29 cellular contexts compared by ENCODE assay signal in the genomic region with DNA sequence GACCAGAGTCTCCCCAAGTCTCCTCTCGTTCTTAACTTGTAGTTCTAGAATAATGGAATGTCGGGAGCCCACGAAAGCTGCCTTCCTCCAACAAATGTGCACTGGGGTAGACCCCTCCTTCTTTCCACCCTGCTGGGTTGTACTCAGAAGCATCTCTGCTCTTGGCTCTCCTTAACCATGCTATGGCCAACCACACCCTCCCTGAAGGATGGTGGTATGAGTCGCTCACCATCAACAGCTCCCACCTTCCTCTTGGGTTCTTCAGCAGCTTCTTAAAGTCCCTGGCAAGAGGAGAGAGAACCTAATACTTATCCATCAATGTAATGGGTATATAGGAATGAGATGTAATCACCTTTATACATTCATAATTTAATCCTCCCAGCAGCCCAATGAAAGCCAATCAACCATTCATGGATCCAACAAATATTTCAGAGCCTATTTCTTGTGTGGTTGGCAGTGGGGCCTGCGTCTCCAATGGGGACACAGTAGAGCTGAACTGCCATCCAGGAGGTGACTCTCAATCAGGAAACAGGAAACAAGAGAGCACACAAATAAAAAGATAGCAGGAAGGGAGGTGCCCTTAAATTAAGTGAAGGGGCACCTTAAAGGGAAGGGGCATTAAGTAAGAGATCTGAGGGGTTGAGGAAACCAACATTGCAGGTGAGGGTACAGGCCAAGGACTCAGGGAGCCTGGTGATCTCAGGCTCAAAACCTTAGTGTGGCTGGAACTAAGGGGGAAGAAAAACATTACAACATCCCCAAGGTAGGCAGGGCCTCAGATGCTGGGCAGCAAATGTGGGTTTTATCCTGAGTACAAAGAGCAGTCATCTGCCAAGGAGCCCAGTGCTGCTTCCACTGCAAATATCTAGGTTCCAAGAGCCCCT.
A peak's percentile ranks its signal among the peaks of the same experiment; 100 is the strongest.
DNase-seq lines count a peak whose midpoint lies in the region; ATAC-seq and TF ChIP-seq lines count a peak whose summit lies in the region.
"Had no signal": no experiment of that assay in that cellular context is flagged by ENCODE, and none has a peak within 500 bp of the region (broad histone marks: within the 10 kb centered on the region; RNA-seq: fewer than 3 reads in every experiment).

No MANE protein-coding gene starts in this region.

- peak overlapping the region; percentile 26 for H3K27ac ChIP-seq in KOPT-K1 (ENCODE audit: low read depth, low read length, poor library complexity, severe bottlenecking)
- H3K27ac ChIP-seq in brain microvascular endothelial cell: no peak overlapping the region
- H3K27ac ChIP-seq: body of pancreas, foreskin keratinocyte, ovary, spleen, suprapubic skin, vagina had no signal

- no peaks in the 10 kb centered on the region for H3K27me3 ChIP-seq in brain microvascular endothelial cell (replicated peaks)
- H3K27me3 ChIP-seq: BE2C, body of pancreas, foreskin keratinocyte, ovary, spleen, suprapubic skin, vagina had no signal

- POLR2A ChIA-PET in activated CD8-positive, alpha-beta T cell treated with anti-CD3 and anti-CD28 coated beads, Interleukin-2, amount 10 ng/mL, durations not matched to agents 7 days and 5 days (lab: Charles Lee): no interaction called here

- H3K9me3 ChIP-seq in KOPT-K1 (ENCODE audit: insufficient read depth, low read length, poor library complexity, severe bottlenecking): no peaks in the 10 kb centered on the region
- H3K9me3 ChIP-seq: BE2C, body of pancreas, Caco-2, ovary, suprapubic skin, vagina had no signal

- H3K36me3 ChIP-seq in KOPT-K1 (ENCODE audit: insufficient read depth, low read length) (no peaks in the 10 kb centered on the region), brain microvascular endothelial cell (replicated peaks) (no peaks in the 10 kb centered on the region)
- H3K36me3 ChIP-seq: BE2C, ovary, spleen, suprapubic skin, vagina had no signal

- H3K4me3 Mint-ChIP-seq in activated naive CD4-positive, alpha-beta T cell treated with anti-CD3 and anti-CD28 coated beads, Interleukin-2, amount 10 ng/mL, durations not matched to agents 7 days and 5 days: no peak overlapping the region
- H3K4me3 Mint-ChIP-seq in activated CD8-positive, alpha-beta T cell treated with anti-CD3 and anti-CD28 coated beads, Interleukin-2, amount 10 ng/mL, durations not matched to agents 7 days and 5 days: no peak overlapping the region
- no peak overlapping the region for H3K4me3 Mint-ChIP-seq in neural crest cell
- H3K4me3 Mint-ChIP-seq: activated T-helper 17 cell treated with anti-CD3 and anti-CD28 coated beads, Interleukin-2, amount 50 U/mL, for 72 hours; IgD-negative memory B cell; natural killer cell; stimulated activated effector memory CD8-positive, alpha-beta T cell treated with anti-CD3 and anti-CD28 coated beads, Interleukin-12 subunit alpha, Interleukin-12 subunit beta, amount 100 ng/mL, for 72 hours had no signal

- TF ChIP-seq CTCF in neural crest cell (conservative IDR thresholded peaks at IDR 0.05): no peak
- no peak for TF ChIP-seq CTCF in brain microvascular endothelial cell (IDR thresholded peaks at IDR 0.05; ENCODE audit: low read depth, low read length, missing control alignments)

- no peaks in the 10 kb centered on the region for H3K9me3 Mint-ChIP-seq in activated naive CD4-positive, alpha-beta T cell treated with anti-CD3 and anti-CD28 coated beads, Interleukin-2, amount 10 ng/mL, durations not matched to agents 7 days and 5 days
- H3K9me3 Mint-ChIP-seq in activated naive CD4-positive, alpha-beta T cell treated with anti-CD3 and anti-CD28 coated beads, Interleukin-2, amount 50 U/mL, for 72 hours: peaks cover 0 to 4% of the 10 kb centered on the region in 2 donors
- no peaks in the 10 kb centered on the region for H3K9me3 Mint-ChIP-seq in activated CD8-positive, alpha-beta T cell treated with anti-CD3 and anti-CD28 coated beads, Interleukin-2, amount 10 ng/mL, durations not matched to agents 7 days and 5 days (ENCODE audit: insufficient read depth)
- H3K9me3 Mint-ChIP-seq in neural crest cell: no peaks in the 10 kb centered on the region
- H3K9me3 Mint-ChIP-seq: activated T-helper 17 cell treated with anti-CD3 and anti-CD28 coated beads, Interleukin-2, amount 50 U/mL, for 72 hours; natural killer cell; stimulated activated effector memory CD8-positive, alpha-beta T cell treated with anti-CD3 and anti-CD28 coated beads, Interleukin-12 subunit alpha, Interleukin-12 subunit beta, amount 100 ng/mL, for 72 hours had no signal

- H3K27ac Mint-ChIP-seq in activated naive CD4-positive, alpha-beta T cell treated with anti-CD3 and anti-CD28 coated beads, Interleukin-2, amount 10 ng/mL, durations not matched to agents 7 days and 5 days: peak overlapping the region; percentile 75
- no peak overlapping the region for H3K27ac Mint-ChIP-seq in activated naive CD4-positive, alpha-beta T cell treated with anti-CD3 and anti-CD28 coated beads, Interleukin-2, amount 50 U/mL, for 72 hours
- H3K27ac Mint-ChIP-seq in activated CD8-positive, alpha-beta T cell treated with anti-CD3 and anti-CD28 coated beads, Interleukin-2, amount 10 ng/mL, durations not matched to agents 7 days and 5 days: peak overlapping the region; percentile 35
- peak overlapping the region; percentile 83 for H3K27ac Mint-ChIP-seq in neural crest cell (ENCODE audit: unreplicated experiment)
- H3K27ac Mint-ChIP-seq: activated T-helper 17 cell treated with anti-CD3 and anti-CD28 coated beads, Interleukin-2, amount 50 U/mL, for 72 hours; IgD-negative memory B cell; natural killer cell; stimulated activated effector memory CD8-positive, alpha-beta T cell treated with anti-CD3 and anti-CD28 coated beads, Interleukin-12 subunit alpha, Interleukin-12 subunit beta, amount 100 ng/mL, for 72 hours had no signal

- peaks cover 23% of the 10 kb centered on the region for H3K4me1 Mint-ChIP-seq in activated naive CD4-positive, alpha-beta T cell treated with anti-CD3 and anti-CD28 coated beads, Interleukin-2, amount 10 ng/mL, durations not matched to agents 7 days and 5 days
- peaks cover 22% of the 10 kb centered on the region for H3K4me1 Mint-ChIP-seq in activated CD8-positive, alpha-beta T cell treated with anti-CD3 and anti-CD28 coated beads, Interleukin-2, amount 10 ng/mL, durations not matched to agents 7 days and 5 days (ENCODE audit: low read depth)
- peaks cover 21% of the 10 kb centered on the region for H3K4me1 Mint-ChIP-seq in neural crest cell

- DNase-seq in activated naive CD4-positive, alpha-beta T cell treated with anti-CD3 and anti-CD28 coated beads, Interleukin-2, amount 10 ng/mL, durations not matched to agents 7 days and 5 days: no peak
- no peak for DNase-seq in activated naive CD4-positive, alpha-beta T cell treated with anti-CD3 and anti-CD28 coated beads, Interleukin-2, amount 50 U/mL, for 72 hours (ENCODE audit: low spot score in 2 of 2)
- DNase-seq in activated CD8-positive, alpha-beta T cell treated with anti-CD3 and anti-CD28 coated beads, Interleukin-2, amount 10 ng/mL, durations not matched to agents 7 days and 5 days: no peak
- no peak for DNase-seq in neural crest cell (ENCODE audit: low read depth, low spot score)
- DNase-seq in germinal center (ENCODE audit: low spot score): no peak
- DNase-seq in brain microvascular endothelial cell: no peak
- no peak for DNase-seq in cerebellar cortex (ENCODE audit: low spot score)
- DNase-seq: activated CD8-positive, alpha-beta memory T cell treated with anti-CD3 and anti-CD28 coated beads, Interleukin-2, amount 50 U/mL, for 48 hours; BE2C; body of pancreas; Caco-2; DMS79; effector CD4-positive, alpha-beta T cell; foreskin keratinocyte; natural killer cell; NCI-H1436; NCI-H446 treated with DMSO at 0.1 percent for 48 hours; ovary; Right ventricle myocardium superior; spleen; stimulated activated CD4-positive, alpha-beta T cell treated with anti-CD3 and anti-CD28 coated beads, Interleukin-2, amount 100 ng/mL, for 48 hours; SW 1271 had no signal

- no peak overlapping the region for H3K4me3 ChIP-seq in brain microvascular endothelial cell (ENCODE audit: low read depth, low read length)
- H3K4me3 ChIP-seq: body of pancreas, ovary, spleen, suprapubic skin, vagina had no signal

- H3K27me3 Mint-ChIP-seq in activated naive CD4-positive, alpha-beta T cell treated with anti-CD3 and anti-CD28 coated beads, Interleukin-2, amount 10 ng/mL, durations not matched to agents 7 days and 5 days: peaks cover 12% of the 10 kb centered on the region
- H3K27me3 Mint-ChIP-seq in activated CD8-positive, alpha-beta T cell treated with anti-CD3 and anti-CD28 coated beads, Interleukin-2, amount 10 ng/mL, durations not matched to agents 7 days and 5 days (ENCODE audit: low read depth): no peaks in the 10 kb centered on the region
- H3K27me3 Mint-ChIP-seq in neural crest cell (ENCODE audit: low read depth): peaks cover 2% of the 10 kb centered on the region

- no peak for ATAC-seq in activated naive CD4-positive, alpha-beta T cell treated with anti-CD3 and anti-CD28 coated beads, Interleukin-2, amount 50 U/mL, for 72 hours
- no peak for ATAC-seq in activated CD8-positive, alpha-beta T cell treated with anti-CD3 and anti-CD28 coated beads, Interleukin-2, amount 10 ng/mL, durations not matched to agents 7 days and 5 days
- ATAC-seq: activated T-helper 17 cell treated with anti-CD3 and anti-CD28 coated beads, Interleukin-2, amount 50 U/mL, for 72 hours; body of pancreas; foreskin keratinocyte; left lobe of liver; natural killer cell; stimulated activated effector memory CD8-positive, alpha-beta T cell treated with anti-CD3 and anti-CD28 coated beads, Interleukin-12 subunit alpha, Interleukin-12 subunit beta, amount 100 ng/mL, for 72 hours had no signal

- peaks cover 2% of the 10 kb centered on the region for H3K36me3 Mint-ChIP-seq in activated naive CD4-positive, alpha-beta T cell treated with anti-CD3 and anti-CD28 coated beads, Interleukin-2, amount 10 ng/mL, durations not matched to agents 7 days and 5 days
- no peaks in the 10 kb centered on the region for H3K36me3 Mint-ChIP-seq in activated naive CD4-positive, alpha-beta T cell treated with anti-CD3 and anti-CD28 coated beads, Interleukin-2, amount 50 U/mL, for 72 hours
- no peaks in the 10 kb centered on the region for H3K36me3 Mint-ChIP-seq in activated CD8-positive, alpha-beta T cell treated with anti-CD3 and anti-CD28 coated beads, Interleukin-2, amount 10 ng/mL, durations not matched to agents 7 days and 5 days (ENCODE audit: low read depth)
- no peaks in the 10 kb centered on the region for H3K36me3 Mint-ChIP-seq in neural crest cell (ENCODE audit: low read depth)
- H3K36me3 Mint-ChIP-seq: IgD-negative memory B cell; natural killer cell; stimulated activated effector memory CD8-positive, alpha-beta T cell treated with anti-CD3 and anti-CD28 coated beads, Interleukin-12 subunit alpha, Interleukin-12 subunit beta, amount 100 ng/mL, for 72 hours had no signal

- CTCF ChIA-PET in activated naive CD4-positive, alpha-beta T cell treated with anti-CD3 and anti-CD28 coated beads, Interleukin-2, amount 10 ng/mL, durations not matched to agents 7 days and 5 days (lab: Charles Lee): no interaction called here
- CTCF ChIA-PET in activated CD8-positive, alpha-beta T cell treated with anti-CD3 and anti-CD28 coated beads, Interleukin-2, amount 10 ng/mL, durations not matched to agents 7 days and 5 days (lab: Charles Lee): interaction anchor here (1.2 kb wide), 1 partner anchor 396 kb away, joined by 3 read pairs; no protein-coding TSS in a partner anchor

- in situ Hi-C loops in brain microvascular endothelial cell (cut with HindIII; ENCODE audit: low pct_ligation_motif_present, low sequenced_read_pairs): no loop called here

Comparison
In these comparisons a context has a peak if more than half of its experiments do, and no peak if none do; other contexts are left out.
1. H3K27ac Mint-ChIP-seq: peak in activated naive CD4-positive, alpha-beta T cell treated with anti-CD3 and anti-CD28 coated beads, Interleukin-2, amount 10 ng/mL, durations not matched to agents 7 days and 5 days (single experiment), activated CD8-positive, alpha-beta T cell treated with anti-CD3 and anti-CD28 coated beads, Interleukin-2, amount 10 ng/mL, durations not matched to agents 7 days and 5 days (single experiment) and neural crest cell (single experiment); none in activated naive CD4-positive, alpha-beta T cell treated with anti-CD3 and anti-CD28 coated beads, Interleukin-2, amount 50 U/mL, for 72 hours (0 of 2).